20 cellular contexts compared by ENCODE assay signal in the genomic region with DNA sequence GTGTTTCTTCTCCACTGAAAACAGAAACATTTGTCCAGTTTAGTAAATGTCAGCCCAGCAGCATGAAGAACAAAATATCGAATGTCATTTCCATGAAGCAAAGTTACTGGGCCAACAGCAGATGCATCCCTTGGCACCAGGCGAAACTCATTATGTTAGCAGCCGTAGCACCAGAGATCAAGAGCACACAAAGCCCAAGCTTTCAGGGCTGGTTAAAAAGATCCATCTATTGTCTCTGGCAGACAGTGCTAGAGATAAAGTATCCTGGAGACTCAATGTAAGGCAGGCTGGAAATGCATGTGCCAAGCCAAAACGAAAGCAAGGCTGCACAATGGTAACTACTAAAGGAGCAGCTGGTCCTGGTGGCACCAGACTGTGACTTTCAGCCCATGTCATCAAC.
A peak's percentile ranks its signal among the peaks of the same experiment; 100 is the strongest.
DNase-seq lines count a peak whose midpoint lies in the region; TF ChIP-seq lines count a peak whose summit lies in the region.
"Had no signal": no experiment of that assay in that cellular context is flagged by ENCODE, and none has a peak within 500 bp of the region (broad histone marks: within the 10 kb centered on the region; RNA-seq: fewer than 3 reads in every experiment).

No MANE protein-coding gene starts in this region.

- H3K27ac ChIP-seq in esophagus squamous epithelium, result no peak overlapping the region
- H3K27ac ChIP-seq: 22Rv1, ascending aorta, GM23248, sigmoid colon, uterus had no signal

- DNase-seq in DMS 273 (lab: John Stamatoyannopoulos, UW; ENCODE audit: unreplicated experiment) (peak; percentile 9), DMS 273 treated with DMSO at 0.1 percent for 48 hours (lab: John Stamatoyannopoulos, UW) (no peak), NCI-H1092 treated with DMSO at 0.1 percent for 48 hours (lab: John Stamatoyannopoulos, UW) (peak; percentile 84), NCI-H69 (lab: John Stamatoyannopoulos, UW) (peak; percentile 41), fibroblast of gingiva (ENCODE audit: low read depth) (peak; percentile 49), GM03348 (ENCODE audit: low spot score) (no peak), HuH-7 (ENCODE audit: low spot score) (no peak), esophagus squamous epithelium (lab: John Stamatoyannopoulos, UW) (no peak)
- DNase-seq: erythroblast, GF-D8, GM23248, MV-4-11, NCI-H524 treated with DMSO at 0.1 percent for 48 hours, OCI-M1, posterior cingulate gyrus, Right ventricle myocardium superior, sigmoid colon, uterus had no signal

- no peak for TF ChIP-seq CTCF in esophagus squamous epithelium (IDR thresholded peaks at IDR 0.05)

- no peak for TF ChIP-seq POLR2A in esophagus squamous epithelium (IDR thresholded peaks at IDR 0.05)

- no peaks in the 10 kb centered on the region for H3K36me3 ChIP-seq in esophagus squamous epithelium
- H3K36me3 ChIP-seq: ascending aorta, sigmoid colon, uterus had no signal

- no peaks in the 10 kb centered on the region for H3K27me3 ChIP-seq in esophagus squamous epithelium
- H3K27me3 ChIP-seq: ascending aorta, sigmoid colon, uterus had no signal

- H3K4me3 ChIP-seq in esophagus squamous epithelium, result no peak overlapping the region
- H3K4me3 ChIP-seq: ascending aorta, GM23248, sigmoid colon, uterus had no signal

- intact Hi-C loops in esophagus squamous epithelium (cut with DNase I), result no loop called here

- peaks cover 0 to 5% (median 0%) of the 10 kb centered on the region in 3 donors for H3K4me1 ChIP-seq in esophagus squamous epithelium
- H3K4me1 ChIP-seq: ascending aorta, sigmoid colon, uterus had no signal

- H3K9me3 ChIP-seq in esophagus squamous epithelium, result no peaks in the 10 kb centered on the region
- H3K9me3 ChIP-seq: ascending aorta, sigmoid colon, uterus had no signal

- WGBS in esophagus squamous epithelium, 2 donors, result 59 to 77% methylated on average over 4 of the region's 4 CpGs

Comparison
In these comparisons a context has a peak if more than half of its experiments do, and no peak if none do; other contexts are left out.
1. DNase-seq: peak in DMS 273 (single experiment), NCI-H1092 treated with DMSO at 0.1 percent for 48 hours (single experiment), NCI-H69 (single experiment) and fibroblast of gingiva (single experiment); none in DMS 273 treated with DMSO at 0.1 percent for 48 hours (single experiment), GM03348 (single experiment), HuH-7 (single experiment) and esophagus squamous epithelium (single experiment).